1 cellular context compared by ENCODE assay signal in genomic region chr13:91185294-91185863, GRCh38.
TF ChIP-seq lines count a peak whose summit lies in the region.

No MANE protein-coding gene starts in this region.

TF ChIP-seq in GM12878, 131 proteins besides CTCF, POLR2A, EP300 and RAD21 (continued from another document):
- TF ChIP-seq, protein P1, sequence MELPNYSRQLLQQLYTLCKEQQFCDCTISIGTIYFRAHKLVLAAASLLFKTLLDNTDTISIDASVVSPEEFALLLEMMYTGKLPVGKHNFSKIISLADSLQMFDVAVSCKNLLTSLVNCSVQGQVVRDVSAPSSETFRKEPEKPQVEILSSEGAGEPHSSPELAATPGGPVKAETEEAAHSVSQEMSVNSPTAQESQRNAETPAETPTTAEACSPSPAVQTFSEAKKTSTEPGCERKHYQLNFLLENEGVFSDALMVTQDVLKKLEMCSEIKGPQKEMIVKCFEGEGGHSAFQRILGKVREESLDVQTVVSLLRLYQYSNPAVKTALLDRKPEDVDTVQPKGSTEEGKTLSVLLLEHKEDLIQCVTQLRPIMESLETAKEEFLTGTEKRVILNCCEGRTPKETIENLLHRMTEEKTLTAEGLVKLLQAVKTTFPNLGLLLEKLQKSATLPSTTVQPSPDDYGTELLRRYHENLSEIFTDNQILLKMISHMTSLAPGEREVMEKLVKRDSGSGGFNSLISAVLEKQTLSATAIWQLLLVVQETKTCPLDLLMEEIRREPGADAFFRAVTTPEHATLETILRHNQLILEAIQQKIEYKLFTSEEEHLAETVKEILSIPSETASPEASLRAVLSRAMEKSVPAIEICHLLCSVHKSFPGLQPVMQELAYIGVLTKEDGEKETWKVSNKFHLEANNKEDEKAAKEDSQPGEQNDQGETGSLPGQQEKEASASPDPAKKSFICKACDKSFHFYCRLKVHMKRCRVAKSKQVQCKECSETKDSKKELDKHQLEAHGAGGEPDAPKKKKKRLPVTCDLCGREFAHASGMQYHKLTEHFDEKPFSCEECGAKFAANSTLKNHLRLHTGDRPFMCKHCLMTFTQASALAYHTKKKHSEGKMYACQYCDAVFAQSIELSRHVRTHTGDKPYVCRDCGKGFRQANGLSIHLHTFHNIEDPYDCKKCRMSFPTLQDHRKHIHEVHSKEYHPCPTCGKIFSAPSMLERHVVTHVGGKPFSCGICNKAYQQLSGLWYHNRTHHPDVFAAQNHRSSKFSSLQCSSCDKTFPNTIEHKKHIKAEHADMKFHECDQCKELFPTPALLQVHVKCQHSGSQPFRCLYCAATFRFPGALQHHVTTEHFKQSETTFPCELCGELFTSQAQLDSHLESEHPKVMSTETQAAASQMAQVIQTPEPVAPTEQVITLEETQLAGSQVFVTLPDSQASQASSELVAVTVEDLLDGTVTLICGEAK (IDR thresholded peaks at IDR 0.05; ENCODE audit: borderline replicate concordance): no peak
- TF ChIP-seq BCLAF1 (IDR thresholded peaks at IDR 0.05) (no peak), SP1 (IDR thresholded peaks at IDR 0.05; ENCODE audit: low read depth, low read length) (no peak), NR2F1 (conservative IDR thresholded peaks at IDR 0.05) (no peak), BCL3 (IDR thresholded peaks at IDR 0.05; ENCODE audit: borderline replicate concordance, insufficient read depth, low read depth, low read length, poor library complexity, severe bottlenecking) (no peak), BMI1 (IDR thresholded peaks at IDR 0.05; ENCODE audit: borderline replicate concordance) (no peak), PRDM15 (CRISPR knock-in tag; IDR thresholded peaks at IDR 0.05) (no peak), NBN (IDR thresholded peaks at IDR 0.05) (no peak), NFYA (IDR thresholded peaks at IDR 0.05; ENCODE audit: borderline replicate concordance, low read depth, low read length) (no peak)
- TF ChIP-seq, protein P2, sequence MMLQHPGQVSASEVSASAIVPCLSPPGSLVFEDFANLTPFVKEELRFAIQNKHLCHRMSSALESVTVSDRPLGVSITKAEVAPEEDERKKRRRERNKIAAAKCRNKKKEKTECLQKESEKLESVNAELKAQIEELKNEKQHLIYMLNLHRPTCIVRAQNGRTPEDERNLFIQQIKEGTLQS (IDR thresholded peaks at IDR 0.05; ENCODE audit: borderline replicate concordance, extremely low read depth, low read depth, low read length): no peak
- TF ChIP-seq, protein P3, sequence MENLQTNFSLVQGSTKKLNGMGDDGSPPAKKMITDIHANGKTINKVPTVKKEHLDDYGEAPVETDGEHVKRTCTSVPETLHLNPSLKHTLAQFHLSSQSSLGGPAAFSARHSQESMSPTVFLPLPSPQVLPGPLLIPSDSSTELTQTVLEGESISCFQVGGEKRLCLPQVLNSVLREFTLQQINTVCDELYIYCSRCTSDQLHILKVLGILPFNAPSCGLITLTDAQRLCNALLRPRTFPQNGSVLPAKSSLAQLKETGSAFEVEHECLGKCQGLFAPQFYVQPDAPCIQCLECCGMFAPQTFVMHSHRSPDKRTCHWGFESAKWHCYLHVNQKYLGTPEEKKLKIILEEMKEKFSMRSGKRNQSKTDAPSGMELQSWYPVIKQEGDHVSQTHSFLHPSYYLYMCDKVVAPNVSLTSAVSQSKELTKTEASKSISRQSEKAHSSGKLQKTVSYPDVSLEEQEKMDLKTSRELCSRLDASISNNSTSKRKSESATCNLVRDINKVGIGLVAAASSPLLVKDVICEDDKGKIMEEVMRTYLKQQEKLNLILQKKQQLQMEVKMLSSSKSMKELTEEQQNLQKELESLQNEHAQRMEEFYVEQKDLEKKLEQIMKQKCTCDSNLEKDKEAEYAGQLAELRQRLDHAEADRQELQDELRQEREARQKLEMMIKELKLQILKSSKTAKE (IDR thresholded peaks at IDR 0.05; ENCODE audit: low read depth, poor library complexity, severe bottlenecking): no peak
